ENCODE assay signal across 31 cellular contexts in genomic region chr15:58682234-58682633, GRCh38.
"Had no signal": no experiment of that assay in that cellular context is flagged by ENCODE, and none has a peak within 500 bp of the region (broad histone marks: within the 10 kb centered on the region; RNA-seq: fewer than 3 reads in every experiment).

No MANE protein-coding gene starts in this region.

- ATAC-seq: activated CD4-positive, CD25-positive, alpha-beta regulatory T cell treated with anti-CD3 and anti-CD28 coated beads, Interleukin-2, amount 50 U/mL, for 24 hours; activated CD8-positive, alpha-beta T cell treated with anti-CD3 and anti-CD28 coated beads for 36 hours; activated T-cell treated with anti-CD3 and anti-CD28 coated beads, Interleukin-2, amount 50 U/mL, for 4 hours; activated T-helper 17 cell treated with anti-CD3 and anti-CD28 coated beads, Interleukin-2, amount 50 U/mL, for 72 hours; esophagus mucosa; T-helper 17 cell had no signal

- H3K4me3 Mint-ChIP-seq: activated B cell treated with CpG ODN at 0.5 μM for 24 hours; activated CD8-positive, alpha-beta T cell treated with anti-CD3 and anti-CD28 coated beads for 36 hours; activated naive CD8-positive, alpha-beta T cell; activated T-cell treated with anti-CD3 and anti-CD28 coated beads, Interleukin-2, amount 50 U/mL, for 4 hours; activated T-helper 17 cell treated with anti-CD3 and anti-CD28 coated beads, Interleukin-2, amount 50 U/mL, for 72 hours; T-helper 17 cell; T-helper 2 cell treated with Interferon-gamma antibody and Interleukin-4, amounts not matched to agents 5 μg/mL and 100 μg/mL, for 36 hours had no signal

- H3K9me3 Mint-ChIP-seq: activated B cell treated with CpG ODN at 0.5 μM for 24 hours; activated CD8-positive, alpha-beta T cell treated with anti-CD3 and anti-CD28 coated beads for 36 hours; activated T-cell treated with anti-CD3 and anti-CD28 coated beads, Interleukin-2, amount 50 U/mL, for 4 hours; activated T-helper 17 cell treated with anti-CD3 and anti-CD28 coated beads, Interleukin-2, amount 50 U/mL, for 72 hours; T-helper 2 cell treated with Interferon-gamma antibody and Interleukin-4, amounts not matched to agents 5 μg/mL and 100 μg/mL, for 36 hours had no signal

- H3K27ac ChIP-seq: brain microvascular endothelial cell, WERI-Rb-1 had no signal

- FAIRE-seq: astrocyte, bronchial epithelial cell, colon, endometrium had no signal

- H3K27me3 ChIP-seq: brain microvascular endothelial cell had no signal

- DNase-seq: activated B cell treated with CpG ODN at 0.5 μM for 24 hours; activated CD4-positive, alpha-beta T cell treated with anti-CD3 and anti-CD28 coated beads for 48 hours; activated CD4-positive, alpha-beta T cell treated with anti-CD3 and anti-CD28 coated beads, Interleukin-2, amount 50 U/mL, for 1 hour; activated CD4-positive, alpha-beta T cell treated with anti-CD3 and anti-CD28 coated beads, Interleukin-2, amount 50 U/mL, for 48 hours; activated CD8-positive, alpha-beta memory T cell treated with anti-CD3 and anti-CD28 coated beads for 24 hours; activated CD8-positive, alpha-beta T cell treated with anti-CD3 and anti-CD28 coated beads for 36 hours; activated effector memory CD4-positive, alpha-beta T cell treated with Interleukin-2 at 50 U/mL for 16 hours; activated gamma-delta T cell treated with Interleukin-2 at 50 U/mL for 16 hours; activated naive CD4-positive, alpha-beta T cell treated with anti-CD3 and anti-CD28 coated beads, Interleukin-2, amount 50 U/mL, for 16 hours; activated naive CD4-positive, alpha-beta T cell treated with Interleukin-2 at 50 U/mL for 16 hours; activated T-cell treated with anti-CD3 and anti-CD28 coated beads, Interleukin-2, amount 50 U/mL, for 4 hours; amniotic stem cell; anterior cingulate cortex; brain microvascular endothelial cell; cortex of kidney; effector CD4-positive, alpha-beta T cell; foreskin fibroblast; head of caudate nucleus; T-helper 1 cell; T-helper 17 cell; T1000; WERI-Rb-1 had no signal

- H3K27ac Mint-ChIP-seq: activated B cell treated with CpG ODN at 0.5 μM for 24 hours; activated CD8-positive, alpha-beta T cell treated with anti-CD3 and anti-CD28 coated beads for 36 hours; T-helper 2 cell treated with Interferon-gamma antibody and Interleukin-4, amounts not matched to agents 5 μg/mL and 100 μg/mL, for 36 hours had no signal

- H3K27me3 Mint-ChIP-seq: activated B cell treated with CpG ODN at 0.5 μM for 24 hours; activated CD8-positive, alpha-beta T cell treated with anti-CD3 and anti-CD28 coated beads for 36 hours; activated naive CD8-positive, alpha-beta T cell; activated T-helper 17 cell treated with anti-CD3 and anti-CD28 coated beads, Interleukin-2, amount 50 U/mL, for 72 hours; T-helper 17 cell had no signal
